Comparison of ENCODE assay signal across 8 cellular contexts in the genomic region with DNA sequence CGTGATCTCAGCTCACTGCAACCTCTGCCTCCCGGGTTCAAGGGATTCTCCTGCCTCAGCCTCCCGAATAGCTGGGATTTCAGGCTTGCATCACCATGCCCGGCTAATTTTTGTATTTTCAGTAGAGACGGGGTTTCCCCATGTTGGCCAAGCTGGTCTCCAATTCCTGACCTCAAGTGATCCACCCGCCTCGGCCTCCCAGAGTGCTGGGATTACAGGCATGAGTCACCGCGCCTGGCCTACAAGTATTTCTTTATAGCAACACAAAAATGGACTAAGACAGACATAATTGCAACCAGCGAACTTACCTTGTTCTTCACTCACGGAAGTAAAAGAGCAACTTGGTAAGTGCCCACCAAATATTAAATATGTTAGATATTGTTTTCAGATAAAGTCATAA. TPM values are rescaled to one million over a fixed set of nuclear protein-coding genes. Genes with fewer than 3 reads are reported as not detected.
DNase-seq lines count a peak whose midpoint lies in the region; ATAC-seq, FAIRE-seq and TF ChIP-seq lines count a peak whose summit lies in the region.
"Not testable (repeated sequence)": the region's sequence is repeated elsewhere in the genome, so short reads cannot be mapped to it uniquely, and the experiment has no call there.
"Had no signal": no experiment of that assay in that cellular context is flagged by ENCODE, and none has a peak within 500 bp of the region (broad histone marks: within the 10 kb centered on the region; RNA-seq: fewer than 3 reads in every experiment).

No MANE protein-coding gene starts in this region.

- H3K4me2 ChIP-seq in HCT116 (ENCODE audit: low read length) = peak overlapping the region; percentile 49
- not testable (repeated sequence) for H3K4me2 ChIP-seq in astrocyte (ENCODE audit: low read length)

- H3K36me3 Mint-ChIP-seq in Calu3 (ENCODE audit: insufficient read depth, unreplicated experiment); astrocyte (ENCODE audit: low read depth, unreplicated experiment): not testable (repeated sequence)

- H3K4me1 Mint-ChIP-seq in Calu3 (ENCODE audit: low read depth, unreplicated experiment) = peaks cover 20% of the 10 kb centered on the region
- not testable (repeated sequence) for H3K4me1 Mint-ChIP-seq in astrocyte (ENCODE audit: low read depth, unreplicated experiment)

- H3K9me3 ChIP-seq in HCT116 (ENCODE audit: control insufficient read depth in 1 of 2, insufficient read depth in 1 of 2, low read depth in 1 of 2, low read length in 2 of 2); MG63; SJSA1 (replicated peaks); astrocyte (ENCODE audit: insufficient read depth, low read depth, low read length); neutrophil: not testable (repeated sequence)

- H3K27ac ChIP-seq in HCT116 (ENCODE audit: low read depth, low read length) (peak overlapping the region; percentile 20; the same call in 1 of the 2 replicates), SJSA1 (peak overlapping the region; percentile 76), neutrophil (peak overlapping the region; percentile 68)
- H3K27ac ChIP-seq in astrocyte (ENCODE audit: low read depth, low read length) = not testable (repeated sequence)

- not testable (repeated sequence) for H3K4me3 Mint-ChIP-seq in Calu3 (ENCODE audit: low read depth, unreplicated experiment); astrocyte (ENCODE audit: unreplicated experiment)

- CTCF ChIA-PET in Calu3 (lab: Charles Lee); HCT116 (lab: Charles Lee): not testable (repeated sequence)

- H3K4me1 ChIP-seq in HCT116 (ENCODE audit: control insufficient read depth in 1 of 2, insufficient read depth in 2 of 2, low read length in 2 of 2) = peaks cover 11 to 21% of the 10 kb centered on the region in 2 experiments
- H3K4me1 ChIP-seq in SJSA1 (replicated peaks) = peaks cover 25% of the 10 kb centered on the region
- not testable (repeated sequence) for H3K4me1 ChIP-seq in astrocyte (ENCODE audit: insufficient read depth, low read length)
- peaks cover 12 to 29% of the 10 kb centered on the region in 2 experiments for H3K4me1 ChIP-seq in neutrophil (ENCODE audit: control insufficient read depth in 1 of 2, insufficient read depth in 1 of 2, low read depth in 1 of 2, low read length in 1 of 2)

- peak; percentile 68 for ATAC-seq in HCT116

- intact Hi-C loops in Calu3 (cut with micrococcal nuclease; ENCODE audit: unreplicated experiment); HCT116 (cut with micrococcal nuclease): not testable (repeated sequence)

- not testable (repeated sequence) for H3K79me2 ChIP-seq in HCT116 (ENCODE audit: insufficient read depth, low read length); astrocyte (ENCODE audit: insufficient read depth, low read length)

- POLR2A ChIA-PET in HCT116 (lab: Charles Lee) = not testable (repeated sequence)

- not testable (repeated sequence) for H3K4me3 ChIP-seq in HCT116 (replicated peaks in 1 of 2; ENCODE audit: low read depth in 1 of 2, low read length in 2 of 2); MG63; SJSA1; astrocyte (ENCODE audit: insufficient read depth, low read depth, low read length); neutrophil (ENCODE audit: low read depth in 1 of 2, low read length in 1 of 2)

- TF ChIP-seq RAD21 in HCT116 (IDR thresholded peaks at IDR 0.05; ENCODE audit: low read depth) = not testable (repeated sequence)

- RAD21 ChIA-PET in HCT116 (lab: Charles Lee; ENCODE audit: low non-redundant PET in 1 of 2, low total read pairs in 2 of 2, uncharacterized antibody in 2 of 2, unreplicated experiment in 2 of 2) = not testable (repeated sequence)

- H3K9me3 Mint-ChIP-seq in Calu3 (ENCODE audit: low read depth, unreplicated experiment); astrocyte (ENCODE audit: unreplicated experiment): not testable (repeated sequence)

- H3K9me2 ChIP-seq in HCT116 (ENCODE audit: insufficient read depth) = not testable (repeated sequence)

- not testable (repeated sequence) for TF ChIP-seq CTCF in Calu3 (IDR thresholded peaks at IDR 0.05; ENCODE audit: unreplicated experiment); HCT116 (IDR thresholded peaks at IDR 0.05 in 2 of 3, conservative IDR thresholded peaks at IDR 0.05 in 1 of 3; ENCODE audit: borderline replicate concordance in 1 of 3, insufficient read depth in 1 of 3, low read depth in 2 of 3, low read length in 2 of 3); astrocyte (IDR thresholded peaks at IDR 0.05; ENCODE audit: insufficient read depth, low read depth, low read length); neutrophil (IDR thresholded peaks at IDR 0.05)

- H3K27ac Mint-ChIP-seq in Calu3 (ENCODE audit: unreplicated experiment) = peak overlapping the region; percentile 14
- not testable (repeated sequence) for H3K27ac Mint-ChIP-seq in astrocyte (ENCODE audit: unreplicated experiment)

- BruUV-seq in Calu3 (replicated peaks; lab: Mats Ljungman, UMichigan); HCT116 (replicated peaks; lab: Mats Ljungman, UMichigan): not testable (repeated sequence)

- H2AFZ ChIP-seq in HCT116 (ENCODE audit: low read depth, low read length, poor library complexity, severe bottlenecking); astrocyte (ENCODE audit: low read depth, low read length): not testable (repeated sequence)

- not testable (repeated sequence) for TF ChIP-seq POLR2A in HCT116 (IDR thresholded peaks at IDR 0.05; ENCODE audit: borderline replicate concordance, extremely low read depth, insufficient read depth, insufficient read length)

- DNase-seq in Calu3 (peak; percentile 71), MG63 (peak; percentile 73), SJSA1 (ENCODE audit: low read depth in 1 of 2, low spot score in 2 of 2) (peak; percentile 66 to 82), astrocyte (ENCODE audit: low read depth) (peak; percentile 44), fibroblast of gingiva (ENCODE audit: low read depth) (peak; percentile 56)
- DNase-seq in HCT116 (ENCODE audit: low read depth, low spot score) = not testable (repeated sequence)

- FAIRE-seq in astrocyte (lab: Jason Lieb, UNC) = not testable (repeated sequence)

- H3K27me3 Mint-ChIP-seq in Calu3 (ENCODE audit: unreplicated experiment); astrocyte (ENCODE audit: low read depth, unreplicated experiment): not testable (repeated sequence)

- H4K20me1 ChIP-seq in HCT116 (ENCODE audit: insufficient read depth); astrocyte (ENCODE audit: insufficient read depth, low read length): not testable (repeated sequence)

- H3K9ac ChIP-seq in HCT116 (ENCODE audit: low read length); astrocyte (ENCODE audit: low read length): not testable (repeated sequence)

- H3K36me3 ChIP-seq in HCT116 (ENCODE audit: control insufficient read depth in 1 of 2, insufficient read depth in 2 of 2, low read length in 2 of 2); MG63; SJSA1; astrocyte (ENCODE audit: insufficient read depth, low read length); neutrophil: not testable (repeated sequence)

- not testable (repeated sequence) for H3K27me3 ChIP-seq in HCT116 (ENCODE audit: insufficient read depth, low read length); MG63; SJSA1 (replicated peaks); astrocyte (ENCODE audit: insufficient read depth, low read length); neutrophil

TF ChIP-seq in HCT116, 20 proteins besides CTCF, POLR2A, EP300 and RAD21:
- peak; percentile 37; the same call in 1 of the 2 replicates for TF ChIP-seq JUND (IDR thresholded peaks at IDR 0.05)
- peak; percentile 46 for TF ChIP-seq FOSL1 (IDR thresholded peaks at IDR 0.05; ENCODE audit: low read depth)
TF ChIP-seq in HCT116: peak in this region for 2; not testable (repeated sequence) for 18.

RNA-seq across cellular contexts. Expression of gene SOWAHD, which starts 10.0 kb away (rescaled TPM):
- not detected in 2 replicates for total RNA-seq in Calu3 (2022)
- total RNA-seq in HCT116 (2021; ENCODE audit: unreplicated experiment) = 1.1 TPM
- polyA plus RNA-seq in HCT116 (2012) = 0.77 and 0.91 TPM in 2 replicates
- total RNA-seq in MG63 (2014; rRNA removed; shearing (Covaris generic); ENCODE audit: low replicate concordance) = 1.2 TPM in 1 of 2 replicates, not detected in the other
- 0.19 and 1.6 TPM in 2 replicates for total RNA-seq in SJSA1 (2014; rRNA removed; shearing (Covaris generic))
- 0.54 TPM in 1 of 2 replicates, not detected in the other for total RNA-seq in astrocyte
- total RNA-seq: SK-MEL-5 had no signal

RNA-seq across cellular contexts. Expression of gene RPL39, which starts 23.0 kb away (rescaled TPM):
- total RNA-seq in Calu3 (2022) (1,689 and 1,778 TPM in 2 replicates), HCT116 (2021; ENCODE audit: unreplicated experiment) (1,940 TPM), astrocyte (1,404 and 1,492 TPM in 2 replicates)
- 3,610 and 4,517 TPM in 2 replicates for polyA plus RNA-seq in HCT116 (2012)
- total RNA-seq in MG63 (2014; rRNA removed; shearing (Covaris generic); ENCODE audit: low replicate concordance) = 2,795 and 3,088 TPM in 2 replicates
- 2,665 and 4,330 TPM in 2 replicates for total RNA-seq in SJSA1 (2014; rRNA removed; shearing (Covaris generic))
